In genomic region chrX:21837056-21837455, GRCh38 we compare ENCODE assay signal across 13 cellular contexts.
A peak's percentile ranks its signal among the peaks of the same experiment; 100 is the strongest.
DNase-seq lines count a peak whose midpoint lies in the region; ATAC-seq and FAIRE-seq lines count a peak whose summit lies in the region.
"Had no signal": no experiment of that assay in that cellular context is flagged by ENCODE, and none has a peak within 500 bp of the region (broad histone marks: within the 10 kb centered on the region; RNA-seq: fewer than 3 reads in every experiment).

No MANE protein-coding gene starts in this region.

- ATAC-seq in stimulated activated naive CD8-positive, alpha-beta T cell treated with anti-CD3 and anti-CD28 coated beads, Interleukin-15, Interleukin-2, amounts not matched to agents 100 U/mL and 50 U/mL, for 24 hours: no peak

- DNase-seq in NCI-H146 (lab: John Stamatoyannopoulos, UW): peak; percentile 3
- no peak for DNase-seq in NCI-H146 treated with DMSO at 0.1 percent for 48 hours (lab: John Stamatoyannopoulos, UW; ENCODE audit: unreplicated experiment)
- peak; percentile 8 for DNase-seq in globus pallidus (ENCODE audit: low spot score)
- peak; percentile 2 for DNase-seq in putamen (ENCODE audit: low spot score)
- no peak for DNase-seq in NCI-H82 (lab: John Stamatoyannopoulos, UW)
- no peak for DNase-seq in stimulated activated naive CD8-positive, alpha-beta T cell treated with anti-CD3 and anti-CD28 coated beads, Interleukin-15, Interleukin-2, amounts not matched to agents 100 U/mL and 50 U/mL, for 24 hours
- no peak for DNase-seq in stimulated activated CD4-positive, alpha-beta T cell treated with anti-CD3 and anti-CD28 coated beads, Interleukin-4, amount 100 ng/mL, for 1 hour
- DNase-seq: CD8-positive, alpha-beta memory T cell; GM23248; NCI-H187 treated with DMSO at 0.1 percent for 48 hours; NCI-H510A; PC-9 had no signal

- peak; percentile 11 for FAIRE-seq in TTC549 (lab: Jason Lieb, UNC)

Comparison
In these comparisons a context has a peak if more than half of its experiments do, and no peak if none do; other contexts are left out.
1. DNase-seq: peak in NCI-H146 (single experiment), globus pallidus (single experiment) and putamen (single experiment); none in NCI-H146 treated with DMSO at 0.1 percent for 48 hours (single experiment), NCI-H82 (single experiment), stimulated activated naive CD8-positive, alpha-beta T cell treated with anti-CD3 and anti-CD28 coated beads, Interleukin-15, Interleukin-2, amounts not matched to agents 100 U/mL and 50 U/mL, for 24 hours (single experiment) and stimulated activated CD4-positive, alpha-beta T cell treated with anti-CD3 and anti-CD28 coated beads, Interleukin-4, amount 100 ng/mL, for 1 hour (single experiment).